8 cellular contexts compared by ENCODE assay signal in genomic region chr12:121803861-121804416, GRCh38. TPM values are rescaled to one million over a fixed set of nuclear protein-coding genes. Genes with fewer than 3 reads are reported as not detected.
A peak's percentile ranks its signal among the peaks of the same experiment; 100 is the strongest.
DNase-seq lines count a peak whose midpoint lies in the region; ATAC-seq, FAIRE-seq and TF ChIP-seq lines count a peak whose summit lies in the region.

SETD1B (plus strand) TSS chr12:121804009; CDS start chr12:121804738, 729 bp downstream.

- H3K9me3 ChIP-seq in BE2C = no peaks in the 10 kb centered on the region

- peaks cover 31% of the 10 kb centered on the region for H3K36me3 ChIP-seq in BE2C

- DNase-seq in BE2C (peak; percentile 63), H54 (ENCODE audit: insufficient read length, low spot score) (peak; percentile 49), RCC 7860 (ENCODE audit: low spot score) (peak; percentile 57), amygdala (lab: John Stamatoyannopoulos, UW) (peak in 36 of 56 donors; percentile 11 to 73 (median 44)), left ventricle myocardium superior (peak; percentile 76), posterior vena cava (ENCODE audit: low spot score) (no peak), HuH-7.5 (ENCODE audit: low spot score) (no peak)

- no peak for TF ChIP-seq CTCF in BE2C (IDR thresholded peaks at IDR 0.05; ENCODE audit: low read depth, low read length)

- no peak for FAIRE-seq in H54 (lab: Jason Lieb, UNC)
- FAIRE-seq in RCC 7860 (lab: Jason Lieb, UNC) = no peak

- peak; percentile 55 for TF ChIP-seq POLR2A in H54 (IDR thresholded peaks at IDR 0.05; ENCODE audit: low read depth, low read length)

- ATAC-seq in left ventricle myocardium superior = peak; percentile 23
- no peak for ATAC-seq in GM18907 (IDR thresholded peaks at IDR 0.05; ENCODE audit: unreplicated experiment)

- H3K4me3 ChIP-seq in BE2C (ENCODE audit: low read depth, low read length) = peak within 1 kb of the TSS; percentile 89

- intact Hi-C loops in left ventricle myocardium superior (cut with micrococcal nuclease) (no loop called here), posterior vena cava (cut with DNase I) (no loop called here)

- peaks cover 4% of the 10 kb centered on the region; the same call in 1 of the 2 replicates for H3K4me1 ChIP-seq in BE2C

- H3K27me3 ChIP-seq in BE2C = no peaks in the 10 kb centered on the region

RNA-seq across cellular contexts. Expression of gene SETD1B, which starts in this region (rescaled TPM):
- 31.1 TPM for polyA plus RNA-seq in BE2C (2012; ENCODE audit: insufficient read depth, insufficient read length, low read depth)
- total RNA-seq in left ventricle myocardium superior (9.0 TPM), posterior vena cava (10 to 100 TPM; 20.2 to 20.9 TPM)

Comparison
In these comparisons a context has a peak if more than half of its experiments do, and no peak if none do; other contexts are left out.
1. DNase-seq: peak in BE2C (single experiment), H54 (single experiment), RCC 7860 (single experiment), amygdala (36 of 56) and left ventricle myocardium superior (single experiment); none in posterior vena cava (single experiment) and HuH-7.5 (single experiment).